In the genomic region with DNA sequence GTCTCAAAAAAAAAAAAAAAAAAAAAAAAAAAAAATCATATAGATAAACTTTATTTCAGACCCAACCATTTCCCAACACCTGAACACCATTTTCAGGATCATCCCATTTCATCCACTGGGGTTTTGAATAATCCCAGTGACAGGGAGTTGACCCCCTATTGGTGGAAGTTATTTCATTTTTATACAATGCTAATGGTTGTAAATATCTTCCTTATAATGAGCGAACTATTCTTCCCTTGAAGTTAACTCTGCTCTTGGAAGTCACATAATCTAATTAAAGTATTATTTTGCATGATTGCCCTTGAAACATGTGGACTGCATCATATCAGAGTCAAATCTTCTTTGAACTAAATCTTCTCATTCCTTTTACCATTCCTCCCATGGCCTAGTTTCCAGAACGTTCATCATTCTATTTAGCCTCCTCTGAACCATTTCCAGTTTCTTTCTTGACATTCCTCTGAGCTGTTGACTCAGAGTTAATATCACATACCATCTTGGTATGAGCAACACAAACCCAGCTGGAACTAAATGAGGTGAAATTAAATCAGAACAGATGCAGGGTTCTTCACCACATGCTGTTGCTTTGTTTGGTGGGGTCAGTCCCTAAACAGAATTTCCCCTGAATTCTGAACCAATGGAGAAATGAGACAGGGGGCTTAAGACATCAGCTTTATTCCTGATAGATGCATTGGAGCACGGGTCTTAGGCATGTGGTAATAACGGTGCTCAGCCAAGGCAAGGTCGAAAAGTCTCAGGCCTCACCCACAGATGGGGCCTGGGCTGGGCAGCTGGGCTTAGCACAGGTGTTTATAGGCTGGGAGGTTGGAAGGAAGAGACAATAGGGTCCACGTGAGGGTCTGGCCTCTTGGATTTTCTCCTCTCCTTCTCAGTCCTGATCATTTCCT, we compare ENCODE assay signal across 13 cellular contexts. TPM values are rescaled to one million over a fixed set of nuclear protein-coding genes. Genes with fewer than 3 reads are reported as not detected.
A peak's percentile ranks its signal among the peaks of the same experiment; 100 is the strongest.
DNase-seq lines count a peak whose midpoint lies in the region; TF ChIP-seq lines count a peak whose summit lies in the region.
"Had no signal": no experiment of that assay in that cellular context is flagged by ENCODE, and none has a peak within 500 bp of the region (broad histone marks: within the 10 kb centered on the region; RNA-seq: fewer than 3 reads in every experiment).

No MANE protein-coding gene starts in this region.

- H4K20me1 ChIP-seq in GM23248 (ENCODE audit: insufficient read depth) = no peaks in the 10 kb centered on the region

- DNase-seq in GM23248 (peak; percentile 94), amniotic stem cell (lab: John Stamatoyannopoulos, UW) (peak; percentile 69), hepatic stellate cell (ENCODE audit: low spot score) (peak; percentile 50), stromal cell of bone marrow (ENCODE audit: low read depth) (peak; percentile 59), osteocyte (ENCODE audit: extremely low spot score, unreplicated experiment) (no peak), RPMI8226 (no peak), NCI-H1436 (lab: John Stamatoyannopoulos, UW) (no peak)
- DNase-seq: activated CD4-positive, alpha-beta T cell treated with anti-CD3 and anti-CD28 coated beads, Interleukin-2, amount 50 U/mL, for 4 hours; activated naive CD4-positive, alpha-beta T cell treated with Interleukin-2 at 50 U/mL for 16 hours; DMS79 treated with DMSO at 0.1 percent for 48 hours; NCI-H1092 treated with DMSO at 0.1 percent for 48 hours; NK-92 treated with Interleukin-12 subunit alpha and Interleukin-12 subunit beta, amount 100 ng/mL, for 24 hours; T-helper 1 cell had no signal

- no peaks in the 10 kb centered on the region for H3K9me3 ChIP-seq in GM23248 (ENCODE audit: low read depth)

- WGBS in GM23248 (ENCODE audit: low coverage in 1 of 2, low lambda C conversion rate in 2 of 2, missing lambda C conversion rate in 2 of 2), 2 experiments = 27% methylated on average over 6 of the region's 6 CpGs

- peaks cover 12% of the 10 kb centered on the region for H3K4me1 ChIP-seq in GM23248 (ENCODE audit: insufficient read depth)

- no peaks in the 10 kb centered on the region for H3K79me2 ChIP-seq in GM23248 (ENCODE audit: insufficient read depth)

- H3K4me2 ChIP-seq in GM23248 (ENCODE audit: unreplicated experiment) = no peak overlapping the region

- H3K9ac ChIP-seq in GM23248 = no peak overlapping the region

- no peak overlapping the region for H2AFZ ChIP-seq in GM23248

- no peak for TF ChIP-seq CTCF in osteocyte (IDR thresholded peaks at IDR 0.05)

- H3K4me1 Mint-ChIP-seq in osteocyte (ENCODE audit: unreplicated experiment) = no peaks in the 10 kb centered on the region

- H3K36me3 ChIP-seq in GM23248 (ENCODE audit: low read depth) = no peaks in the 10 kb centered on the region

- H3K4me3 Mint-ChIP-seq in osteocyte (ENCODE audit: unreplicated experiment) = no peak overlapping the region

- H3K27me3 Mint-ChIP-seq in osteocyte (ENCODE audit: unreplicated experiment) = peaks cover 6% of the 10 kb centered on the region

- peaks cover 13% of the 10 kb centered on the region for H3F3A ChIP-seq in GM23248 (ENCODE audit: insufficient read depth)

- H3K27me3 ChIP-seq in GM23248 (replicated peaks; ENCODE audit: insufficient read depth) = no peaks in the 10 kb centered on the region; the same call in 1 of the 2 replicates

- H3K36me3 Mint-ChIP-seq in osteocyte (ENCODE audit: unreplicated experiment) = no peaks in the 10 kb centered on the region

- no peaks in the 10 kb centered on the region for H3K9me3 Mint-ChIP-seq in osteocyte (ENCODE audit: unreplicated experiment)

- H3K27ac Mint-ChIP-seq in osteocyte (ENCODE audit: unreplicated experiment) = no peak overlapping the region

- in situ Hi-C loops in GM23248 (cut with MboI) = no loop called here

- no peak overlapping the region; the same call in 1 of the 2 replicates for H3K4me3 ChIP-seq in GM23248

- H3K9me2 ChIP-seq in GM23248 (ENCODE audit: insufficient read depth) = no peaks in the 10 kb centered on the region

- H3K27ac ChIP-seq in GM23248 = peak overlapping the region; percentile 29

RNA-seq across cellular contexts. Expression of a gene that starts 8.9 kb away (rescaled TPM):
- total RNA-seq in GM23248 (2014; rRNA removed; shearing (Covaris generic)) = not detected in 2 replicates
- 0.39 TPM in 1 of 2 replicates, not detected in the other for polyA plus RNA-seq in GM23248 (2016; fragmentation: Nextera tagmentation; extraction: Ambion mirVana)
- total RNA-seq in osteocyte = 0.40 TPM in 1 of 2 replicates, not detected in the other

RNA-seq across cellular contexts. Expression of a gene that starts 32.7 kb away (rescaled TPM):
- total RNA-seq in GM23248 (2014; rRNA removed; shearing (Covaris generic)) = not detected in 2 replicates
- not detected in 2 replicates for polyA plus RNA-seq in GM23248 (2016; fragmentation: Nextera tagmentation; extraction: Ambion mirVana)
- total RNA-seq in osteocyte = not detected in 2 replicates

Comparison
In these comparisons a context has a peak if more than half of its experiments do, and no peak if none do; other contexts are left out.
1. DNase-seq: peak in GM23248 (single experiment), amniotic stem cell (single experiment), hepatic stellate cell (single experiment) and stromal cell of bone marrow (single experiment); none in osteocyte (single experiment), RPMI8226 (single experiment) and NCI-H1436 (single experiment).